ENCODE assay signal across 9 cellular contexts in the genomic region with DNA sequence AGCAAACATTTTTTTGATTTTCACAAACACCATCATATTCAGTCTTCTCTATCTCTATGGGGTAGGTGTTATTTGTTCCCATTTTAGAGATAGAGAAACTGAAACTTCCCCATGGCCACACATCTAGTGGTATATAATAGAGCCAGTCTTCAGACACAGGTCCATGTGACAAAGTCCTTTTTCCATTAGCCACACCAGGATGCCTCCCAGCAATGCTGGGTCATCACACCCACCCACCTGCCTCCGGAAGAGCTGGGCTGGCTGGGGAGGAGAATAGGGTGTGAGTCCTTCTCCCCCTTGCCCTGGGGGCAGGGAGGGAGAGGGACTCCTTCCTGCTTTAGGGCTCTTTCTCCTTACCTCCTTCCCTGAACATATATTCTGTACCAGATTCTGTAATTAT. TPM values are rescaled to one million over a fixed set of nuclear protein-coding genes. Genes with fewer than 3 reads are reported as not detected.
DNase-seq lines count a peak whose midpoint lies in the region; ATAC-seq, FAIRE-seq and TF ChIP-seq lines count a peak whose summit lies in the region.
"Had no signal": no experiment of that assay in that cellular context is flagged by ENCODE, and none has a peak within 500 bp of the region (broad histone marks: within the 10 kb centered on the region; RNA-seq: fewer than 3 reads in every experiment).

No MANE protein-coding gene starts in this region.

- 0 out of 5 replicates have a peak overlapping the region, but pooled peaks of 1 of the 2 experiments have one; percentile 5 for H3K4me3 Mint-ChIP-seq in H9
- H3K4me3 Mint-ChIP-seq in effector memory CD8-positive, alpha-beta T cell: peak overlapping the region; percentile 74 to 88

- H3K79me2 ChIP-seq in H9 (ENCODE audit: insufficient read depth, low read length): peaks cover 61% of the 10 kb centered on the region; the same call in 1 of the 2 replicates

- H4K8ac ChIP-seq in H9 (replicated peaks; ENCODE audit: insufficient read length, low read depth, low read length): no peak overlapping the region

- ATAC-seq in RWPE2 (ENCODE audit: low read depth) (peak; percentile 41), GM19351 (IDR thresholded peaks at IDR 0.05; ENCODE audit: unreplicated experiment) (no peak), GM21390 (IDR thresholded peaks at IDR 0.05; ENCODE audit: unreplicated experiment) (no peak)
- ATAC-seq in effector memory CD8-positive, alpha-beta T cell (replicated peaks): peak; percentile 18

- no peak overlapping the region for H3K18ac ChIP-seq in H9 (ENCODE audit: insufficient read length, low read depth, low read length)

- peak overlapping the region; percentile 19 to 73 (median 66); a peak in 4 of 7 replicates for H3K27ac Mint-ChIP-seq in H9
- H3K27ac Mint-ChIP-seq in effector memory CD8-positive, alpha-beta T cell: peak overlapping the region; percentile 93 to 94

- no peak overlapping the region for H2BK15ac ChIP-seq in H9 (ENCODE audit: low read depth, low read length)

- no peaks in the 10 kb centered on the region for H3K27me3 ChIP-seq in H9 (ENCODE audit: insufficient read depth, low read length)
- H3K27me3 ChIP-seq in RWPE2 (ENCODE audit: insufficient read depth, poor library complexity, severe bottlenecking): no peaks in the 10 kb centered on the region
- H3K27me3 ChIP-seq in small intestine (ENCODE audit: control insufficient read depth in 2 of 2, insufficient read depth in 2 of 2, low read length in 2 of 2): no peaks in the 10 kb centered on the region

- no peak for FAIRE-seq in small intestine (lab: Jason Lieb, UNC)
- FAIRE-seq: colon had no signal

- H3K9me3 Mint-ChIP-seq in H9: no peaks in the 10 kb centered on the region
- H3K9me3 Mint-ChIP-seq in effector memory CD8-positive, alpha-beta T cell: no peaks in the 10 kb centered on the region

- H3K36me3 ChIP-seq in RWPE2 (ENCODE audit: low read depth): no peaks in the 10 kb centered on the region
- H3K36me3 ChIP-seq in small intestine (ENCODE audit: control insufficient read depth in 2 of 2, insufficient read depth in 2 of 2, low read length in 2 of 2): no peaks in the 10 kb centered on the region

- no peaks in the 10 kb centered on the region for H4K20me1 ChIP-seq in H9 (ENCODE audit: control insufficient read depth, insufficient read depth, insufficient read length)

- H3K9me3 ChIP-seq in H9 (ENCODE audit: control insufficient read depth, low read depth, low read length): no peaks in the 10 kb centered on the region
- H3K9me3 ChIP-seq in RWPE2 (ENCODE audit: severe bottlenecking): no peaks in the 10 kb centered on the region
- H3K9me3 ChIP-seq in small intestine (ENCODE audit: control insufficient read depth, low read depth): no peaks in the 10 kb centered on the region

- H3K4me1 ChIP-seq in H9 (ENCODE audit: insufficient read depth, low read length): peaks cover 25% of the 10 kb centered on the region
- H3K4me1 ChIP-seq in RWPE2 (ENCODE audit: insufficient read depth, poor library complexity, severe bottlenecking): peaks cover 33% of the 10 kb centered on the region
- peaks cover 8 to 24% of the 10 kb centered on the region in 2 donors for H3K4me1 ChIP-seq in small intestine (ENCODE audit: control insufficient read depth in 2 of 2, insufficient read depth in 1 of 2, low read depth in 1 of 2, low read length in 1 of 2)

- H4K5ac ChIP-seq in H9 (ENCODE audit: insufficient read length, low read depth, low read length): no peak overlapping the region

- no peak for DNase-seq in H9
- no peak for DNase-seq in RWPE2 (ENCODE audit: low spot score)
- DNase-seq in effector memory CD8-positive, alpha-beta T cell: no peak
- DNase-seq in small intestine: peak; percentile 66
- no peak for DNase-seq in stimulated activated naive CD4-positive, alpha-beta T cell treated with Interleukin-2 at 50 U/mL for 16 hours (lab: John Stamatoyannopoulos, UW)
- no peak for DNase-seq in SK-N-DZ (ENCODE audit: low spot score)

- peaks cover 0 to 3% (median 0%) of the 10 kb centered on the region in 3 experiments; a peak in 1 of 7 replicates for H3K36me3 Mint-ChIP-seq in H9 (ENCODE audit: insufficient read depth in 1 of 3, low read depth in 3 of 3)
- H3K36me3 Mint-ChIP-seq in effector memory CD8-positive, alpha-beta T cell (ENCODE audit: insufficient read depth): peaks cover 3% of the 10 kb centered on the region

- no peak overlapping the region for H3K9ac ChIP-seq in H9 (ENCODE audit: extremely low read depth, insufficient read length, low read length)

- H2AK5ac ChIP-seq in H9 (ENCODE audit: insufficient read length, low read length): no peak overlapping the region

- no peak overlapping the region for H3T11ph ChIP-seq in H9 (ENCODE audit: low read length)

- H3K23me2 ChIP-seq in H9 (ENCODE audit: insufficient read length, low read depth, low read length, poor library complexity, severe bottlenecking): no peaks in the 10 kb centered on the region

- H3K4me3 ChIP-seq in RWPE2 (ENCODE audit: severe bottlenecking): no peak overlapping the region
- no peak overlapping the region for H3K4me3 ChIP-seq in small intestine (ENCODE audit: low read depth in 1 of 2, low read length in 2 of 2)

- no peak overlapping the region for H2AFZ ChIP-seq in H9 (ENCODE audit: low read length)

- H3K27me3 Mint-ChIP-seq in H9 (ENCODE audit: low read depth): no peaks in the 10 kb centered on the region; the same call in 1 of the 2 replicates
- H3K27me3 Mint-ChIP-seq in effector memory CD8-positive, alpha-beta T cell: no peaks in the 10 kb centered on the region

- no peak overlapping the region for H3K4me2 ChIP-seq in H9 (ENCODE audit: insufficient read depth, insufficient read length, low read length)

- TF ChIP-seq CTCF in H9 (conservative IDR thresholded peaks at IDR 0.05) (no peak), RWPE2 (IDR thresholded peaks at IDR 0.05; ENCODE audit: poor library complexity, severe bottlenecking) (no peak)

- H2BK12ac ChIP-seq in H9 (ENCODE audit: insufficient read length, low read depth, low read length): no peak overlapping the region

- no peak overlapping the region for H2BK5ac ChIP-seq in H9 (ENCODE audit: insufficient read length, low read length)

- H4K91ac ChIP-seq in H9 (ENCODE audit: insufficient read length, low read depth, low read length): no peak overlapping the region

- no peak overlapping the region for H3K4ac ChIP-seq in H9 (ENCODE audit: low read depth, low read length)

- H3K79me1 ChIP-seq in H9 (ENCODE audit: insufficient read depth, low read depth, low read length, poor library complexity, severe bottlenecking): peaks cover 14% of the 10 kb centered on the region

- no peak overlapping the region for H3K56ac ChIP-seq in H9 (ENCODE audit: insufficient read length, low read depth, low read length)

- no peak overlapping the region for H3K23ac ChIP-seq in H9 (ENCODE audit: insufficient read length, low read depth, low read length)

- H3K27ac ChIP-seq in H9 (ENCODE audit: insufficient read length, low read depth, low read length): no peak overlapping the region
- peak overlapping the region; percentile 84 for H3K27ac ChIP-seq in RWPE2 (ENCODE audit: poor library complexity, severe bottlenecking)
- peak overlapping the region in 1 of 2 donors; percentile 43 for H3K27ac ChIP-seq in small intestine (ENCODE audit: low read depth in 1 of 2, low read length in 1 of 2)

- peaks cover 72 to 77% of the 10 kb centered on the region in 2 experiments for H3K4me1 Mint-ChIP-seq in H9
- H3K4me1 Mint-ChIP-seq in effector memory CD8-positive, alpha-beta T cell (ENCODE audit: low read depth in 2 of 2): peaks cover 29 to 63% of the 10 kb centered on the region in 2 donors

- H2BK20ac ChIP-seq in H9 (ENCODE audit: low read depth, low read length, poor library complexity, severe bottlenecking): no peak overlapping the region

- no peak overlapping the region for H2BK120ac ChIP-seq in H9 (ENCODE audit: low read depth, low read length, poor library complexity, severe bottlenecking)

- H3K14ac ChIP-seq in H9 (ENCODE audit: insufficient read depth, low read length): no peak overlapping the region

- WGBS in H9 (ENCODE audit: extremely low coverage, insufficient read length, low lambda C conversion rate): no CpG with 5 or more reads among the region's 1 CpG
- 0 to 40% (median 17%) methylated on average over 1 of the region's 1 CpG for WGBS in small intestine, 3 donors

RNA-seq across cellular contexts. Expression of gene SOX13, which starts 29.8 kb away (rescaled TPM):
- total RNA-seq in H9 (2021): 120 TPM in 2 replicates
- 10 to 100 TPM; 12.4 to 19.9 (median 17.4) TPM for polyA plus RNA-seq in small intestine
- polyA plus RNA-seq in SK-N-DZ (2014; cell fraction: cytosol; rRNA removed): 0.06 TPM in 1 of 2 replicates, not detected in the other
- polyA plus RNA-seq in SK-N-DZ (2014; cell fraction: nucleus; rRNA removed): not detected in 2 replicates

RNA-seq across cellular contexts. Expression of gene ETNK2, which starts 49.1 kb away (rescaled TPM):
- total RNA-seq in H9 (2021): 17.6 and 18.6 TPM in 2 replicates
- polyA plus RNA-seq in small intestine: 1 to 10 TPM in 2 of 3 donors, under 1 TPM in 1; 0.22 to 5.1 (median 1.4) TPM
- polyA plus RNA-seq in SK-N-DZ (2014; cell fraction: cytosol; rRNA removed): 5.0 and 8.2 TPM in 2 replicates
- polyA plus RNA-seq in SK-N-DZ (2014; cell fraction: nucleus; rRNA removed): 2.3 and 2.7 TPM in 2 replicates

Comparison
In these comparisons a context has a peak if more than half of its experiments do, and no peak if none do; other contexts are left out.
1. ATAC-seq: peak in RWPE2 (single experiment) and effector memory CD8-positive, alpha-beta T cell (single experiment); none in GM19351 (single experiment) and GM21390 (single experiment).